1 cellular context compared by ENCODE assay signal in the genomic region with DNA sequence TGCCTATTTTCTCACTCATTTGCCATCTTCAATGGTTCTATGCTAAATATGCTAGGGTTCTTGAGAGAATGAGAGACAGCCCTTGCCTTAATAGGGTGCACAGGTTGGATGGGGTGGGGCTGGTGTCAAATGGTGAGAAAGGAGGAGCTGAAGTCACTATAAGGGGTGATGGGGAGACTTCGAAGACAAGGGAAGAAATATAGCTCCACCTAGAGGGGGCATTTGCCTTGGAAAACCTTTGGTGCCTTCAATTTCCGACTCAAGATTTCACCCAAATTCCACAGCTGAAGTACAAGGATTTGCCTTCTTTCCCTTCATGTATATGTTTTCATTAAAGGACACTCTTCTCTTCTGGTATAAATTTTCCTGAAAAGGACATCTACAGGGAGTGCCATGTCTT.
TF ChIP-seq lines count a peak whose summit lies in the region.

No MANE protein-coding gene starts in this region.

TF ChIP-seq in GM12878, 131 proteins besides CTCF, POLR2A, EP300 and RAD21 (continued from another document):
- TF ChIP-seq, protein P1, sequence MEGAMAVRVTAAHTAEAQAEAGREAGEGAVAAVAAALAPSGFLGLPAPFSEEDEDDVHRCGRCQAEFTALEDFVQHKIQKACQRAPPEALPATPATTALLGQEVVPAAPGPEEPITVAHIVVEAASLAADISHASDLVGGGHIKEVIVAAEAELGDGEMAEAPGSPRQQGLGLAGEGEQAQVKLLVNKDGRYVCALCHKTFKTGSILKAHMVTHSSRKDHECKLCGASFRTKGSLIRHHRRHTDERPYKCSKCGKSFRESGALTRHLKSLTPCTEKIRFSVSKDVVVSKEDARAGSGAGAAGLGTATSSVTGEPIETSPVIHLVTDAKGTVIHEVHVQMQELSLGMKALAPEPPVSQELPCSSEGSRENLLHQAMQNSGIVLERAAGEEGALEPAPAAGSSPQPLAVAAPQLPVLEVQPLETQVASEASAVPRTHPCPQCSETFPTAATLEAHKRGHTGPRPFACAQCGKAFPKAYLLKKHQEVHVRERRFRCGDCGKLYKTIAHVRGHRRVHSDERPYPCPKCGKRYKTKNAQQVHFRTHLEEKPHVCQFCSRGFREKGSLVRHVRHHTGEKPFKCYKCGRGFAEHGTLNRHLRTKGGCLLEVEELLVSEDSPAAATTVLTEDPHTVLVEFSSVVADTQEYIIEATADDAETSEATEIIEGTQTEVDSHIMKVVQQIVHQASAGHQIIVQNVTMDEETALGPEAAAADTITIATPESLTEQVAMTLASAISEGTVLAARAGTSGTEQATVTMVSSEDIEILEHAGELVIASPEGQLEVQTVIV (IDR thresholded peaks at IDR 0.05; ENCODE audit: borderline replicate concordance, partially characterized antibody) = no peak
- TF ChIP-seq POLR2AphosphoS5 (IDR thresholded peaks at IDR 0.05; ENCODE audit: low read length) (no peak), CHD4 (IDR thresholded peaks at IDR 0.05) (no peak), GABPA (IDR thresholded peaks at IDR 0.05; ENCODE audit: low read depth) (no peak), ATF7 (IDR thresholded peaks at IDR 0.05; ENCODE audit: low read depth) (no peak), NBN (IDR thresholded peaks at IDR 0.05) (no peak), CHD2 (IDR thresholded peaks at IDR 0.05; ENCODE audit: borderline replicate concordance, low read depth, low read length) (no peak), PAX5 (IDR thresholded peaks at IDR 0.05; ENCODE audit: borderline replicate concordance, low read depth, low read length) (no peak), MYB (IDR thresholded peaks at IDR 0.05; ENCODE audit: borderline replicate concordance, low read depth, low read length) (no peak)
- TF ChIP-seq, protein P2, sequence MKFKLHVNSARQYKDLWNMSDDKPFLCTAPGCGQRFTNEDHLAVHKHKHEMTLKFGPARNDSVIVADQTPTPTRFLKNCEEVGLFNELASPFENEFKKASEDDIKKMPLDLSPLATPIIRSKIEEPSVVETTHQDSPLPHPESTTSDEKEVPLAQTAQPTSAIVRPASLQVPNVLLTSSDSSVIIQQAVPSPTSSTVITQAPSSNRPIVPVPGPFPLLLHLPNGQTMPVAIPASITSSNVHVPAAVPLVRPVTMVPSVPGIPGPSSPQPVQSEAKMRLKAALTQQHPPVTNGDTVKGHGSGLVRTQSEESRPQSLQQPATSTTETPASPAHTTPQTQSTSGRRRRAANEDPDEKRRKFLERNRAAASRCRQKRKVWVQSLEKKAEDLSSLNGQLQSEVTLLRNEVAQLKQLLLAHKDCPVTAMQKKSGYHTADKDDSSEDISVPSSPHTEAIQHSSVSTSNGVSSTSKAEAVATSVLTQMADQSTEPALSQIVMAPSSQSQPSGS (IDR thresholded peaks at IDR 0.05; ENCODE audit: low read length) = no peak
- TF ChIP-seq, protein P3, sequence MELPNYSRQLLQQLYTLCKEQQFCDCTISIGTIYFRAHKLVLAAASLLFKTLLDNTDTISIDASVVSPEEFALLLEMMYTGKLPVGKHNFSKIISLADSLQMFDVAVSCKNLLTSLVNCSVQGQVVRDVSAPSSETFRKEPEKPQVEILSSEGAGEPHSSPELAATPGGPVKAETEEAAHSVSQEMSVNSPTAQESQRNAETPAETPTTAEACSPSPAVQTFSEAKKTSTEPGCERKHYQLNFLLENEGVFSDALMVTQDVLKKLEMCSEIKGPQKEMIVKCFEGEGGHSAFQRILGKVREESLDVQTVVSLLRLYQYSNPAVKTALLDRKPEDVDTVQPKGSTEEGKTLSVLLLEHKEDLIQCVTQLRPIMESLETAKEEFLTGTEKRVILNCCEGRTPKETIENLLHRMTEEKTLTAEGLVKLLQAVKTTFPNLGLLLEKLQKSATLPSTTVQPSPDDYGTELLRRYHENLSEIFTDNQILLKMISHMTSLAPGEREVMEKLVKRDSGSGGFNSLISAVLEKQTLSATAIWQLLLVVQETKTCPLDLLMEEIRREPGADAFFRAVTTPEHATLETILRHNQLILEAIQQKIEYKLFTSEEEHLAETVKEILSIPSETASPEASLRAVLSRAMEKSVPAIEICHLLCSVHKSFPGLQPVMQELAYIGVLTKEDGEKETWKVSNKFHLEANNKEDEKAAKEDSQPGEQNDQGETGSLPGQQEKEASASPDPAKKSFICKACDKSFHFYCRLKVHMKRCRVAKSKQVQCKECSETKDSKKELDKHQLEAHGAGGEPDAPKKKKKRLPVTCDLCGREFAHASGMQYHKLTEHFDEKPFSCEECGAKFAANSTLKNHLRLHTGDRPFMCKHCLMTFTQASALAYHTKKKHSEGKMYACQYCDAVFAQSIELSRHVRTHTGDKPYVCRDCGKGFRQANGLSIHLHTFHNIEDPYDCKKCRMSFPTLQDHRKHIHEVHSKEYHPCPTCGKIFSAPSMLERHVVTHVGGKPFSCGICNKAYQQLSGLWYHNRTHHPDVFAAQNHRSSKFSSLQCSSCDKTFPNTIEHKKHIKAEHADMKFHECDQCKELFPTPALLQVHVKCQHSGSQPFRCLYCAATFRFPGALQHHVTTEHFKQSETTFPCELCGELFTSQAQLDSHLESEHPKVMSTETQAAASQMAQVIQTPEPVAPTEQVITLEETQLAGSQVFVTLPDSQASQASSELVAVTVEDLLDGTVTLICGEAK (IDR thresholded peaks at IDR 0.05; ENCODE audit: borderline replicate concordance) = no peak
- TF ChIP-seq, protein P4, sequence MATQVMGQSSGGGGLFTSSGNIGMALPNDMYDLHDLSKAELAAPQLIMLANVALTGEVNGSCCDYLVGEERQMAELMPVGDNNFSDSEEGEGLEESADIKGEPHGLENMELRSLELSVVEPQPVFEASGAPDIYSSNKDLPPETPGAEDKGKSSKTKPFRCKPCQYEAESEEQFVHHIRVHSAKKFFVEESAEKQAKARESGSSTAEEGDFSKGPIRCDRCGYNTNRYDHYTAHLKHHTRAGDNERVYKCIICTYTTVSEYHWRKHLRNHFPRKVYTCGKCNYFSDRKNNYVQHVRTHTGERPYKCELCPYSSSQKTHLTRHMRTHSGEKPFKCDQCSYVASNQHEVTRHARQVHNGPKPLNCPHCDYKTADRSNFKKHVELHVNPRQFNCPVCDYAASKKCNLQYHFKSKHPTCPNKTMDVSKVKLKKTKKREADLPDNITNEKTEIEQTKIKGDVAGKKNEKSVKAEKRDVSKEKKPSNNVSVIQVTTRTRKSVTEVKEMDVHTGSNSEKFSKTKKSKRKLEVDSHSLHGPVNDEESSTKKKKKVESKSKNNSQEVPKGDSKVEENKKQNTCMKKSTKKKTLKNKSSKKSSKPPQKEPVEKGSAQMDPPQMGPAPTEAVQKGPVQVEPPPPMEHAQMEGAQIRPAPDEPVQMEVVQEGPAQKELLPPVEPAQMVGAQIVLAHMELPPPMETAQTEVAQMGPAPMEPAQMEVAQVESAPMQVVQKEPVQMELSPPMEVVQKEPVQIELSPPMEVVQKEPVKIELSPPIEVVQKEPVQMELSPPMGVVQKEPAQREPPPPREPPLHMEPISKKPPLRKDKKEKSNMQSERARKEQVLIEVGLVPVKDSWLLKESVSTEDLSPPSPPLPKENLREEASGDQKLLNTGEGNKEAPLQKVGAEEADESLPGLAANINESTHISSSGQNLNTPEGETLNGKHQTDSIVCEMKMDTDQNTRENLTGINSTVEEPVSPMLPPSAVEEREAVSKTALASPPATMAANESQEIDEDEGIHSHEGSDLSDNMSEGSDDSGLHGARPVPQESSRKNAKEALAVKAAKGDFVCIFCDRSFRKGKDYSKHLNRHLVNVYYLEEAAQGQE (IDR thresholded peaks at IDR 0.05; ENCODE audit: low read depth, low read length) = no peak
- TF ChIP-seq, protein P5, sequence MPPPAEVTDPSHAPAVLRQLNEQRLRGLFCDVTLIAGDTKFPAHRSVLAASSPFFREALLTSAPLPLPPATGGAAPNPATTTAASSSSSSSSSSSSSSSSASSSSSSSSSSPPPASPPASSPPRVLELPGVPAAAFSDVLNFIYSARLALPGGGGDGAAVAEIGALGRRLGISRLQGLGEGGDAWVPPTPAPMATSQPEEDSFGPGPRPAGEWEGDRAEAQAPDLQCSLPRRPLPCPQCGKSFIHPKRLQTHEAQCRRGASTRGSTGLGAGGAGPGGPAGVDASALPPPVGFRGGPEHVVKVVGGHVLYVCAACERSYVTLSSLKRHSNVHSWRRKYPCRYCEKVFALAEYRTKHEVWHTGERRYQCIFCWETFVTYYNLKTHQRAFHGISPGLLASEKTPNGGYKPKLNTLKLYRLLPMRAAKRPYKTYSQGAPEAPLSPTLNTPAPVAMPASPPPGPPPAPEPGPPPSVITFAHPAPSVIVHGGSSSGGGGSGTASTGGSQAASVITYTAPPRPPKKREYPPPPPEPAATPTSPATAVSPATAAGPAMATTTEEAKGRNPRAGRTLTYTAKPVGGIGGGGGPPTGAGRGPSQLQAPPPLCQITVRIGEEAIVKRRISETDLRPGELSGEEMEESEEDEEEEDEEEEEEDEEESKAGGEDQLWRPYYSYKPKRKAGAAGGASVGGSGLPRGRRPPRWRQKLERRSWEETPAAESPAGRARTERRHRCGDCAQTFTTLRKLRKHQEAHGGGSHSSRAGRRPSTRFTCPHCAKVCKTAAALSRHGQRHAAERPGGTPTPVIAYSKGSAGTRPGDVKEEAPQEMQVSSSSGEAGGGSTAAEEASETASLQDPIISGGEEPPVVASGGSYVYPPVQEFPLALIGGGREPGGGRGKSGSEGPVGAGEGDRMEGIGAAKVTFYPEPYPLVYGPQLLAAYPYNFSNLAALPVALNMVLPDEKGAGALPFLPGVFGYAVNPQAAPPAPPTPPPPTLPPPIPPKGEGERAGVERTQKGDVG (CRISPR knock-in tag; IDR thresholded peaks at IDR 0.05) = no peak
